ENCODE assay signal across 18 cellular contexts in the genomic region with DNA sequence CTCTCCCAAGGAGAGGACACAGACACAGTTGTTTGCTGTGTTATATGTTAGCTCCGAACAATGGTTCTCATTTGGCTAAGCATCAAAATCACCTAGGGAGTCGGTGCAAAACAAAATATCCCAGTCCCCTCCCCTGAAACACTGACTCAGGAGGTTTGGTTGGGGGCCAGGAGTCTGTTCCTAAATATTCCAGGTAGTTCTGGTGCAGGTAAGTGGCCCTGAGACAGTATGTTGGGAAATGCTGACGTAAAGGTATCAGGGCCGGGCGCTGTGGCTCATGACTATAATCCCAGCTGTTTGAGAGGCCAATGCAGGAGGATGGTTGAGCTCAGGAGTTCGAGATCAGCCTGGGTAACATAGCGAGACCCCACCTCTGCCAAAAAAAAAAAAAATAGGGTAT. TPM values are rescaled to one million over a fixed set of nuclear protein-coding genes. Genes with fewer than 3 reads are reported as not detected.
"Had no signal": no experiment of that assay in that cellular context is flagged by ENCODE, and none has a peak within 500 bp of the region (broad histone marks: within the 10 kb centered on the region; RNA-seq: fewer than 3 reads in every experiment).

No MANE protein-coding gene starts in this region.

- H3K27ac ChIP-seq: body of pancreas, lower lobe of right lung, tibial nerve had no signal

- H3K27me3 Mint-ChIP-seq: activated CD4-positive, alpha-beta memory T cell treated with anti-CD3 and anti-CD28 coated beads, Interleukin-2, amount 10 ng/mL, durations not matched to agents 7 days and 5 days; activated naive CD8-positive, alpha-beta T cell treated with anti-CD3 and anti-CD28 coated beads, Interleukin-2, amount 10 ng/mL, durations not matched to agents 7 days and 5 days; progenitor cell of endocrine pancreas had no signal

- H3K9me3 Mint-ChIP-seq: activated CD4-positive, alpha-beta memory T cell treated with anti-CD3 and anti-CD28 coated beads, Interleukin-2, amount 10 ng/mL, durations not matched to agents 7 days and 5 days; activated naive CD8-positive, alpha-beta T cell treated with anti-CD3 and anti-CD28 coated beads, Interleukin-2, amount 10 ng/mL, durations not matched to agents 7 days and 5 days; endodermal cell; T-helper 2 cell treated with Interferon-gamma antibody and Interleukin-4, amounts not matched to agents 5 μg/mL and 100 μg/mL, for 36 hours; WTC11 had no signal

- H3K4me3 ChIP-seq: body of pancreas, lower lobe of right lung, tibial nerve had no signal

- H3K36me3 Mint-ChIP-seq: WTC11 had no signal

- H3K27me3 ChIP-seq: body of pancreas, tibial nerve had no signal

- H3K9me3 ChIP-seq: body of pancreas, lower lobe of right lung, tibial nerve had no signal

- H3K27ac Mint-ChIP-seq: activated CD4-positive, alpha-beta memory T cell treated with anti-CD3 and anti-CD28 coated beads, Interleukin-2, amount 10 ng/mL, durations not matched to agents 7 days and 5 days; activated CD8-positive, alpha-beta memory T cell treated with anti-CD3 and anti-CD28 coated beads, Interleukin-2, amount 10 ng/mL, durations not matched to agents 7 days and 5 days; activated naive CD8-positive, alpha-beta T cell treated with anti-CD3 and anti-CD28 coated beads, Interleukin-2, amount 10 ng/mL, durations not matched to agents 7 days and 5 days; endodermal cell; progenitor cell of endocrine pancreas; T-helper 2 cell treated with Interferon-gamma antibody and Interleukin-4, amounts not matched to agents 5 μg/mL and 100 μg/mL, for 36 hours; WTC11 had no signal

- H3K4me3 Mint-ChIP-seq: activated CD4-positive, alpha-beta memory T cell treated with anti-CD3 and anti-CD28 coated beads, Interleukin-2, amount 10 ng/mL, durations not matched to agents 7 days and 5 days; activated CD8-positive, alpha-beta memory T cell treated with anti-CD3 and anti-CD28 coated beads, Interleukin-2, amount 10 ng/mL, durations not matched to agents 7 days and 5 days; activated naive CD8-positive, alpha-beta T cell treated with anti-CD3 and anti-CD28 coated beads, Interleukin-2, amount 10 ng/mL, durations not matched to agents 7 days and 5 days; endodermal cell; WTC11 had no signal

- DNase-seq: activated CD4-positive, alpha-beta memory T cell treated with anti-CD3 and anti-CD28 coated beads, Interleukin-2, amount 10 ng/mL, durations not matched to agents 7 days and 5 days; activated CD4-positive, alpha-beta T cell treated with anti-CD3 and anti-CD28 coated beads for 4 hours; activated CD8-positive, alpha-beta memory T cell treated with anti-CD3 and anti-CD28 coated beads, Interleukin-2, amount 10 ng/mL, durations not matched to agents 7 days and 5 days; activated naive CD8-positive, alpha-beta T cell treated with anti-CD3 and anti-CD28 coated beads, Interleukin-2, amount 10 ng/mL, durations not matched to agents 7 days and 5 days; amygdala; body of pancreas; central memory CD4-positive, alpha-beta T cell; endodermal cell; erythroblast; left colon; lower lobe of right lung; stimulated activated naive CD8-positive, alpha-beta T cell treated with anti-CD3 and anti-CD28 coated beads, Interleukin-15, Interleukin-2, amounts not matched to agents 100 U/mL and 50 U/mL, for 24 hours; substantia nigra had no signal

RNA-seq across cellular contexts. Expression of a gene that starts 13.0 kb away (rescaled TPM):
- total RNA-seq: activated CD4-positive, alpha-beta memory T cell treated with anti-CD3 and anti-CD28 coated beads, Interleukin-2, amount 10 ng/mL, durations not matched to agents 7 days and 5 days; activated CD8-positive, alpha-beta memory T cell treated with anti-CD3 and anti-CD28 coated beads, Interleukin-2, amount 10 ng/mL, durations not matched to agents 7 days and 5 days; activated naive CD8-positive, alpha-beta T cell treated with anti-CD3 and anti-CD28 coated beads, Interleukin-2, amount 10 ng/mL, durations not matched to agents 7 days and 5 days had no signal

RNA-seq across cellular contexts. Expression of a gene that starts 13.3 kb away (rescaled TPM):
- total RNA-seq: omental fat pad, tibial nerve had no signal

RNA-seq across cellular contexts. Expression of a gene that starts 24.6 kb away (rescaled TPM):
- total RNA-seq: activated CD4-positive, alpha-beta memory T cell treated with anti-CD3 and anti-CD28 coated beads, Interleukin-2, amount 10 ng/mL, durations not matched to agents 7 days and 5 days; activated naive CD8-positive, alpha-beta T cell treated with anti-CD3 and anti-CD28 coated beads, Interleukin-2, amount 10 ng/mL, durations not matched to agents 7 days and 5 days had no signal
